In genomic region chr4:577499-578450, GRCh38 we compare ENCODE assay signal across 9 cellular contexts. TPM values are rescaled to one million over a fixed set of nuclear protein-coding genes. Genes with fewer than 3 reads are reported as not detected.
DNase-seq lines count a peak whose midpoint lies in the region; ATAC-seq and TF ChIP-seq lines count a peak whose summit lies in the region.
"Had no signal": no experiment of that assay in that cellular context is flagged by ENCODE, and none has a peak within 500 bp of the region (broad histone marks: within the 10 kb centered on the region; RNA-seq: fewer than 3 reads in every experiment).

No MANE protein-coding gene starts in this region.

- no peak for ATAC-seq in GM21423 (IDR thresholded peaks at IDR 0.05; ENCODE audit: unreplicated experiment)
- no peak for ATAC-seq in HG03025 (IDR thresholded peaks at IDR 0.05; ENCODE audit: low FRiP score, unreplicated experiment)
- no peak for ATAC-seq in HG03280 (IDR thresholded peaks at IDR 0.05; ENCODE audit: unreplicated experiment)

- intact Hi-C loops in dorsolateral prefrontal cortex (cut with DNase I): no loop called here

- DNase-seq in ELF-1 (ENCODE audit: low read depth, low spot score) (peak; percentile 72), MV-4-11 (lab: John Stamatoyannopoulos, UW) (peak; percentile 19), dorsolateral prefrontal cortex (peak in 8 of 10 donors; percentile 56 to 84 (median 68)), nucleus accumbens (lab: John Stamatoyannopoulos, UW) (peak in 31 of 56 donors; percentile 26 to 83 (median 58))
- DNase-seq: activated B cell treated with CpG ODN at 0.5 μM for 24 hours had no signal

- H3K4me3 ChIP-seq in dorsolateral prefrontal cortex: peak overlapping the region in 55 of 59 donors; percentile 12 to 64 (median 45)

- TF ChIP-seq CTCF in dorsolateral prefrontal cortex (IDR thresholded peaks at IDR 0.05 in 54 of 56, conservative IDR thresholded peaks at IDR 0.05 in 2 of 56; ENCODE audit: low read depth in 1 of 56, partially characterized antibody in 56 of 56): no peak

- H3K27me3 ChIP-seq in dorsolateral prefrontal cortex: peaks cover 0 to 53% (median 14%) of the 10 kb centered on the region in 45 donors

- peak overlapping the region in 58 of 59 donors; percentile 18 to 89 (median 77) for H3K27ac ChIP-seq in dorsolateral prefrontal cortex

RNA-seq across cellular contexts. Expression of gene TMEM271, which starts 1.7 kb away (rescaled TPM):
- 10 to 100 TPM in 119 of 120 experiments, 1 to 10 TPM in 1; 8.4 to 36.5 (median 24.2) TPM for total RNA-seq in dorsolateral prefrontal cortex
- total RNA-seq: activated B cell treated with CpG ODN at 0.5 μM for 24 hours, lung microvascular endothelial cell had no signal

RNA-seq across cellular contexts. Expression of gene PDE6B, which starts 47.6 kb away (rescaled TPM):
- total RNA-seq in dorsolateral prefrontal cortex: 10 to 100 TPM in 116 of 120 experiments, 1 to 10 TPM in 4; 6.4 to 96.3 (median 26.0) TPM

Comparison
In these comparisons a context has a peak if more than half of its experiments do, and no peak if none do; other contexts are left out.
1. DNase-seq: peak in every context shown above with its lines; median percentile 72 in ELF-1; 68 in dorsolateral prefrontal cortex; 58 in nucleus accumbens; 19 in MV-4-11.